ENCODE assay signal across 1 cellular context in the genomic region with DNA sequence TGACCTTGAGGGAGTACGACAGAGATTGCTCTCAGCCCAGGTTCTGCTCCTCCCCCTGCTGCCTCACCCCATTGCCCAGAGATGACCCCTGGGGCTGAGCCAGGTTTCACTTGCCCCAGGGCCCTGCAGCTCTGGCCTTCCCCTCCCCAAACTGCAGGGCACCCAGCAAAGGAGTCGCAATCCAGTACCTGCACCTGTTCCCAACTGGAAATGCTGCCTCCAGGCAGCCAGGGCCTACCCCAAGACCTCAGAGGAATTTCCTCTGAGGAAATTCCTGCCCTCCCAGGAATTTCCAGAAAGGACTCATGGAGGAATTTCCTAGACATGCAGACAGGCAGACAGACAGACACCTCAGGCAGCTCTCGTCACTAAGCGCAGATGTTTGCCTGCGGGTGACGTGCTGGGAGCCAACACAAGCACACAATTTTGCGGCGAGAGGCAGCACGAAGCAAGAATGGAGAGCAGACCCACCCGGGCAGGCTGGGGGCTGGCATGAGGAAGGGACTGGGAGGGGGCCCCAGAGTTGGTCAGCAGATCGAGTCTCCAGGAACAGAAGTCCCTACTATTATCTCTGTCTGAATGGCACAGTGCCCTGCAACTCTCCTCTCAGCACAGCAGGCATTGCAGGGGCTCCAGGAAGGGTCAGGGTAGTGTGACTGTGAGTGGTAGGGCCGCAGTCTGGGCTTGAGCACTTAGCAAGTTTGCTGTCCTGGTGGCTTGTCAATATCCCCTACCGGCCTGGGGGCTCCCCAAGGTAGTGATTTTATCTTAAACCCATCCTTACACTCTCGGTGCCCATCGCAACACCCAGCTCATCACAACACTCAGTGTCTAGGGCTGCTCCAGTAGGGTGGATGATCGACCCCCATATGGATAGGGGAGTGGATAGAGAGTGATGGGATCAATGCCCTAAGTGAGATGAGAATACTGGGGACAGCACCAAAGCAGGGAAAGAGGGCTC.
TF ChIP-seq lines count a peak whose summit lies in the region.

No MANE protein-coding gene starts in this region.

TF ChIP-seq in HepG2, 621 proteins besides CTCF, POLR2A, EP300 and RAD21 (continued from another document and continues in another):
- TF ChIP-seq HIVEP1 (CRISPR knock-in tag; IDR thresholded peaks at IDR 0.05) (peak; percentile 68; the same call in 1 of the 2 replicates), PITX1 (CRISPR knock-in tag; IDR thresholded peaks at IDR 0.05) (0 out of 2 replicates have a peak, but pooled peaks have one; percentile 31), NR0B2 (CRISPR knock-in tag; IDR thresholded peaks at IDR 0.05) (no peak), RBAK (CRISPR knock-in tag; IDR thresholded peaks at IDR 0.05) (no peak), TARDBP (CRISPR knock-in tag; IDR thresholded peaks at IDR 0.05) (0 out of 2 replicates have a peak, but pooled peaks have one; percentile 10), SALL1 (CRISPR knock-in tag; IDR thresholded peaks at IDR 0.05) (peak; percentile 55), ZNF232 (CRISPR knock-in tag; IDR thresholded peaks at IDR 0.05; ENCODE audit: borderline replicate concordance) (0 out of 2 replicates have a peak, but pooled peaks have one; percentile 48), HNRNPL (IDR thresholded peaks at IDR 0.05; ENCODE audit: low read depth, low read length) (peak; percentile 35; the same call in 1 of the 2 replicates), MED1 (CRISPR knock-in tag; IDR thresholded peaks at IDR 0.05) (peak; percentile 64), ZNF598 (CRISPR knock-in tag; IDR thresholded peaks at IDR 0.05; ENCODE audit: borderline replicate concordance) (no peak), SIX4 (CRISPR knock-in tag; IDR thresholded peaks at IDR 0.05) (no peak), ZNF605 (CRISPR knock-in tag; IDR thresholded peaks at IDR 0.05) (0 out of 2 replicates have a peak, but pooled peaks have one; percentile 25), SKI (IDR thresholded peaks at IDR 0.05; ENCODE audit: partially characterized antibody) (peak; percentile 16), ZNF292 (CRISPR knock-in tag; IDR thresholded peaks at IDR 0.05; ENCODE audit: borderline replicate concordance, low read depth) (peak; percentile 52; the same call in 1 of the 2 replicates), RARA (CRISPR knock-in tag; IDR thresholded peaks at IDR 0.05) (peak; percentile 51; the same call in 1 of the 2 replicates), ZNF430 (CRISPR knock-in tag; IDR thresholded peaks at IDR 0.05) (0 out of 2 replicates have a peak, but pooled peaks have one; percentile 7), KMT2A (CRISPR knock-in tag; IDR thresholded peaks at IDR 0.05) (0 out of 2 replicates have a peak, but pooled peaks have one; percentile 7), HNF1A (IDR thresholded peaks at IDR 0.05; ENCODE audit: low read depth) (no peak), HNF1A (CRISPR knock-in tag; IDR thresholded peaks at IDR 0.05; ENCODE audit: borderline replicate concordance) (peak; percentile 26; the same call in 1 of the 2 replicates), BCL6 (CRISPR knock-in tag; IDR thresholded peaks at IDR 0.05) (peak; percentile 81), RXRA (CRISPR knock-in tag; IDR thresholded peaks at IDR 0.05) (peak; percentile 83), PHF21A (CRISPR knock-in tag; IDR thresholded peaks at IDR 0.05) (0 out of 2 replicates have a peak, but pooled peaks have one; percentile 49), SAP130 (CRISPR knock-in tag; IDR thresholded peaks at IDR 0.05; ENCODE audit: low read depth) (peak; percentile 54), HOXA3 (CRISPR knock-in tag; IDR thresholded peaks at IDR 0.05) (peak; percentile 12), PRMT3 (CRISPR knock-in tag; IDR thresholded peaks at IDR 0.05; ENCODE audit: borderline replicate concordance, low read depth) (0 out of 2 replicates have a peak, but pooled peaks have one; percentile 8), MTA1 (CRISPR knock-in tag; IDR thresholded peaks at IDR 0.05; ENCODE audit: borderline replicate concordance) (0 out of 2 replicates have a peak, but pooled peaks have one; percentile 40), PHF8 (CRISPR knock-in tag; IDR thresholded peaks at IDR 0.05) (0 out of 2 replicates have a peak, but pooled peaks have one; percentile 11), SKIL (CRISPR knock-in tag; IDR thresholded peaks at IDR 0.05; ENCODE audit: borderline replicate concordance) (0 out of 2 replicates have a peak, but pooled peaks have one; percentile 17), U2AF1 (optimal IDR thresholded peaks at IDR 0.05; ENCODE audit: low read depth, low read length) (no peak), NR2F6 (IDR thresholded peaks at IDR 0.05) (peak; percentile 80), NR2F6 (CRISPR knock-in tag; IDR thresholded peaks at IDR 0.05) (peak; percentile 65; the same call in 1 of the 2 replicates)
- TF ChIP-seq, protein P1, sequence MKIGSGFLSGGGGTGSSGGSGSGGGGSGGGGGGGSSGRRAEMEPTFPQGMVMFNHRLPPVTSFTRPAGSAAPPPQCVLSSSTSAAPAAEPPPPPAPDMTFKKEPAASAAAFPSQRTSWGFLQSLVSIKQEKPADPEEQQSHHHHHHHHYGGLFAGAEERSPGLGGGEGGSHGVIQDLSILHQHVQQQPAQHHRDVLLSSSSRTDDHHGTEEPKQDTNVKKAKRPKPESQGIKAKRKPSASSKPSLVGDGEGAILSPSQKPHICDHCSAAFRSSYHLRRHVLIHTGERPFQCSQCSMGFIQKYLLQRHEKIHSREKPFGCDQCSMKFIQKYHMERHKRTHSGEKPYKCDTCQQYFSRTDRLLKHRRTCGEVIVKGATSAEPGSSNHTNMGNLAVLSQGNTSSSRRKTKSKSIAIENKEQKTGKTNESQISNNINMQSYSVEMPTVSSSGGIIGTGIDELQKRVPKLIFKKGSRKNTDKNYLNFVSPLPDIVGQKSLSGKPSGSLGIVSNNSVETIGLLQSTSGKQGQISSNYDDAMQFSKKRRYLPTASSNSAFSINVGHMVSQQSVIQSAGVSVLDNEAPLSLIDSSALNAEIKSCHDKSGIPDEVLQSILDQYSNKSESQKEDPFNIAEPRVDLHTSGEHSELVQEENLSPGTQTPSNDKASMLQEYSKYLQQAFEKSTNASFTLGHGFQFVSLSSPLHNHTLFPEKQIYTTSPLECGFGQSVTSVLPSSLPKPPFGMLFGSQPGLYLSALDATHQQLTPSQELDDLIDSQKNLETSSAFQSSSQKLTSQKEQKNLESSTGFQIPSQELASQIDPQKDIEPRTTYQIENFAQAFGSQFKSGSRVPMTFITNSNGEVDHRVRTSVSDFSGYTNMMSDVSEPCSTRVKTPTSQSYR (CRISPR knock-in tag; IDR thresholded peaks at IDR 0.05; ENCODE audit: borderline replicate concordance) = peak; percentile 20; the same call in 1 of the 2 replicates
- TF ChIP-seq, protein P2, sequence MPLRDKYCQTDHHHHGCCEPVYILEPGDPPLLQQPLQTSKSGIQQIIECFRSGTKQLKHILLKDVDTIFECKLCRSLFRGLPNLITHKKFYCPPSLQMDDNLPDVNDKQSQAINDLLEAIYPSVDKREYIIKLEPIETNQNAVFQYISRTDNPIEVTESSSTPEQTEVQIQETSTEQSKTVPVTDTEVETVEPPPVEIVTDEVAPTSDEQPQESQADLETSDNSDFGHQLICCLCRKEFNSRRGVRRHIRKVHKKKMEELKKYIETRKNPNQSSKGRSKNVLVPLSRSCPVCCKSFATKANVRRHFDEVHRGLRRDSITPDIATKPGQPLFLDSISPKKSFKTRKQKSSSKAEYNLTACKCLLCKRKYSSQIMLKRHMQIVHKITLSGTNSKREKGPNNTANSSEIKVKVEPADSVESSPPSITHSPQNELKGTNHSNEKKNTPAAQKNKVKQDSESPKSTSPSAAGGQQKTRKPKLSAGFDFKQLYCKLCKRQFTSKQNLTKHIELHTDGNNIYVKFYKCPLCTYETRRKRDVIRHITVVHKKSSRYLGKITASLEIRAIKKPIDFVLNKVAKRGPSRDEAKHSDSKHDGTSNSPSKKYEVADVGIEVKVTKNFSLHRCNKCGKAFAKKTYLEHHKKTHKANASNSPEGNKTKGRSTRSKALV (CRISPR knock-in tag; IDR thresholded peaks at IDR 0.05) = 0 out of 2 replicates have a peak, but pooled peaks have one; percentile 16
- TF ChIP-seq, protein P3, sequence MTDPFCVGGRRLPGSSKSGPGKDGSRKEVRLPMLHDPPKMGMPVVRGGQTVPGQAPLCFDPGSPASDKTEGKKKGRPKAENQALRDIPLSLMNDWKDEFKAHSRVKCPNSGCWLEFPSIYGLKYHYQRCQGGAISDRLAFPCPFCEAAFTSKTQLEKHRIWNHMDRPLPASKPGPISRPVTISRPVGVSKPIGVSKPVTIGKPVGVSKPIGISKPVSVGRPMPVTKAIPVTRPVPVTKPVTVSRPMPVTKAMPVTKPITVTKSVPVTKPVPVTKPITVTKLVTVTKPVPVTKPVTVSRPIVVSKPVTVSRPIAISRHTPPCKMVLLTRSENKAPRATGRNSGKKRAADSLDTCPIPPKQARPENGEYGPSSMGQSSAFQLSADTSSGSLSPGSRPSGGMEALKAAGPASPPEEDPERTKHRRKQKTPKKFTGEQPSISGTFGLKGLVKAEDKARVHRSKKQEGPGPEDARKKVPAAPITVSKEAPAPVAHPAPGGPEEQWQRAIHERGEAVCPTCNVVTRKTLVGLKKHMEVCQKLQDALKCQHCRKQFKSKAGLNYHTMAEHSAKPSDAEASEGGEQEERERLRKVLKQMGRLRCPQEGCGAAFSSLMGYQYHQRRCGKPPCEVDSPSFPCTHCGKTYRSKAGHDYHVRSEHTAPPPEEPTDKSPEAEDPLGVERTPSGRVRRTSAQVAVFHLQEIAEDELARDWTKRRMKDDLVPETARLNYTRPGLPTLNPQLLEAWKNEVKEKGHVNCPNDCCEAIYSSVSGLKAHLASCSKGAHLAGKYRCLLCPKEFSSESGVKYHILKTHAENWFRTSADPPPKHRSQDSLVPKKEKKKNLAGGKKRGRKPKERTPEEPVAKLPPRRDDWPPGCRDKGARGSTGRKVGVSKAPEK (CRISPR knock-in tag; IDR thresholded peaks at IDR 0.05; ENCODE audit: borderline replicate concordance) = peak; percentile 50; the same call in 1 of the 2 replicates
- TF ChIP-seq, protein P4, sequence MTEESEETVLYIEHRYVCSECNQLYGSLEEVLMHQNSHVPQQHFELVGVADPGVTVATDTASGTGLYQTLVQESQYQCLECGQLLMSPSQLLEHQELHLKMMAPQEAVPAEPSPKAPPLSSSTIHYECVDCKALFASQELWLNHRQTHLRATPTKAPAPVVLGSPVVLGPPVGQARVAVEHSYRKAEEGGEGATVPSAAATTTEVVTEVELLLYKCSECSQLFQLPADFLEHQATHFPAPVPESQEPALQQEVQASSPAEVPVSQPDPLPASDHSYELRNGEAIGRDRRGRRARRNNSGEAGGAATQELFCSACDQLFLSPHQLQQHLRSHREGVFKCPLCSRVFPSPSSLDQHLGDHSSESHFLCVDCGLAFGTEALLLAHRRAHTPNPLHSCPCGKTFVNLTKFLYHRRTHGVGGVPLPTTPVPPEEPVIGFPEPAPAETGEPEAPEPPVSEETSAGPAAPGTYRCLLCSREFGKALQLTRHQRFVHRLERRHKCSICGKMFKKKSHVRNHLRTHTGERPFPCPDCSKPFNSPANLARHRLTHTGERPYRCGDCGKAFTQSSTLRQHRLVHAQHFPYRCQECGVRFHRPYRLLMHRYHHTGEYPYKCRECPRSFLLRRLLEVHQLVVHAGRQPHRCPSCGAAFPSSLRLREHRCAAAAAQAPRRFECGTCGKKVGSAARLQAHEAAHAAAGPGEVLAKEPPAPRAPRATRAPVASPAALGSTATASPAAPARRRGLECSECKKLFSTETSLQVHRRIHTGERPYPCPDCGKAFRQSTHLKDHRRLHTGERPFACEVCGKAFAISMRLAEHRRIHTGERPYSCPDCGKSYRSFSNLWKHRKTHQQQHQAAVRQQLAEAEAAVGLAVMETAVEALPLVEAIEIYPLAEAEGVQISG (CRISPR knock-in tag; IDR thresholded peaks at IDR 0.05) = peak; percentile 26; the same call in 1 of the 2 replicates
